8 cellular contexts compared by ENCODE assay signal in genomic region chr13:45417790-45418534, GRCh38. TPM values are rescaled to one million over a fixed set of nuclear protein-coding genes. Genes with fewer than 3 reads are reported as not detected.
DNase-seq lines count a peak whose midpoint lies in the region; ATAC-seq and TF ChIP-seq lines count a peak whose summit lies in the region.

A gene with protein sequence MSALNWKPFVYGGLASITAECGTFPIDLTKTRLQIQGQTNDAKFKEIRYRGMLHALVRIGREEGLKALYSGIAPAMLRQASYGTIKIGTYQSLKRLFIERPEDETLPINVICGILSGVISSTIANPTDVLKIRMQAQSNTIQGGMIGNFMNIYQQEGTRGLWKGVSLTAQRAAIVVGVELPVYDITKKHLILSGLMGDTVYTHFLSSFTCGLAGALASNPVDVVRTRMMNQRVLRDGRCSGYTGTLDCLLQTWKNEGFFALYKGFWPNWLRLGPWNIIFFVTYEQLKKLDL (minus strand): TSS chr13:45418373. CDS start chr13:45411425, 6,948 bp downstream.

- no peaks in the 10 kb centered on the region for H3K9me3 Mint-ChIP-seq in dendritic cell treated with granulocyte-macrophage colony-stimulating factor and Interleukin-4, amounts not matched to agents 40 ng/mL and 50 ng/mL, for 4 days

- H3K27me3 Mint-ChIP-seq in dendritic cell treated with granulocyte-macrophage colony-stimulating factor and Interleukin-4, amounts not matched to agents 40 ng/mL and 50 ng/mL, for 4 days: peaks cover 1% of the 10 kb centered on the region

- H3K9me3 ChIP-seq in BE2C: no peaks in the 10 kb centered on the region
- H3K9me3 ChIP-seq in left lung: no peaks in the 10 kb centered on the region

- H3K4me1 ChIP-seq in BE2C: no peaks in the 10 kb centered on the region
- peaks cover 13 to 31% of the 10 kb centered on the region in 2 donors for H3K4me1 ChIP-seq in left lung

- DNase-seq in BE2C (peak; percentile 97), GM19238 (ENCODE audit: insufficient read length, low spot score) (peak; percentile 74), NCI-H69 (lab: John Stamatoyannopoulos, UW) (peak; percentile 89), left lung (peak; percentile 97 to 98)
- peak; percentile 75 to 88 for DNase-seq in activated CD4-positive, alpha-beta T cell treated with anti-CD3 and anti-CD28 coated beads, Interleukin-2, amount 50 U/mL, for 24 hours (ENCODE audit: low read depth in 1 of 2, low spot score in 1 of 2)
- DNase-seq in stimulated activated CD4-positive, alpha-beta T cell treated with anti-CD3 and anti-CD28 coated beads, Interleukin-2, amount 100 ng/mL, for 48 hours: peak; percentile 83 to 87

- peak within 1 kb of the TSS; percentile 99 for H3K4me3 Mint-ChIP-seq in dendritic cell treated with granulocyte-macrophage colony-stimulating factor and Interleukin-4, amounts not matched to agents 40 ng/mL and 50 ng/mL, for 4 days

- H3K27me3 ChIP-seq in BE2C (no peaks in the 10 kb centered on the region), left lung (no peaks in the 10 kb centered on the region)

- H3K27ac Mint-ChIP-seq in dendritic cell treated with granulocyte-macrophage colony-stimulating factor and Interleukin-4, amounts not matched to agents 40 ng/mL and 50 ng/mL, for 4 days: peak within 1 kb of the TSS; percentile 94

- H3K36me3 ChIP-seq in BE2C: no peaks in the 10 kb centered on the region
- H3K36me3 ChIP-seq in left lung: no peaks in the 10 kb centered on the region

- ATAC-seq in HG03439 (IDR thresholded peaks at IDR 0.05; ENCODE audit: unreplicated experiment) (peak; percentile 90), left lung (peak; percentile 97)

- H3K36me3 Mint-ChIP-seq in dendritic cell treated with granulocyte-macrophage colony-stimulating factor and Interleukin-4, amounts not matched to agents 40 ng/mL and 50 ng/mL, for 4 days (ENCODE audit: low read depth): peaks cover 12% of the 10 kb centered on the region

- peaks cover 21% of the 10 kb centered on the region for H3K4me1 Mint-ChIP-seq in dendritic cell treated with granulocyte-macrophage colony-stimulating factor and Interleukin-4, amounts not matched to agents 40 ng/mL and 50 ng/mL, for 4 days (ENCODE audit: low read depth)

- H3K4me3 ChIP-seq in BE2C (ENCODE audit: low read depth, low read length): peak within 1 kb of the TSS; percentile 85
- H3K4me3 ChIP-seq in left lung: peak within 1 kb of the TSS; percentile 61 to 88

- no peak for TF ChIP-seq CTCF in BE2C (IDR thresholded peaks at IDR 0.05; ENCODE audit: low read depth, low read length)
- no peak for TF ChIP-seq CTCF in left lung (IDR thresholded peaks at IDR 0.05)

- H3K27ac ChIP-seq in left lung: peak within 1 kb of the TSS; percentile 94

- intact Hi-C loops in dendritic cell treated with granulocyte-macrophage colony-stimulating factor and Interleukin-4, amounts not matched to agents 40 ng/mL and 50 ng/mL, for 4 days (cut with micrococcal nuclease): loop anchor here (1.0 to 5.0 kb wide), 2 partner anchors 46 to 76 kb away; partner anchors contain the start of genes COG3 and TPT1
- intact Hi-C loops in left lung (cut with DNase I): no loop called here

RNA-seq across cellular contexts. Expression of the gene that starts here (rescaled TPM):
- 2.6 TPM for polyA plus RNA-seq in BE2C (2012; ENCODE audit: insufficient read depth, insufficient read length, low read depth)
- total RNA-seq in left lung: 10 to 100 TPM; 20.9 to 25.1 TPM

Comparison
In these comparisons a context has a peak if more than half of its experiments do, and no peak if none do; other contexts are left out.
1. Peak in every context shown above with its lines: DNase-seq, ATAC-seq, H3K4me3 ChIP-seq and H3K27ac ChIP-seq.